8 cellular contexts compared by ENCODE assay signal in genomic region chr7:100101016-100101862, GRCh38. TPM values are rescaled to one million over a fixed set of nuclear protein-coding genes. Genes with fewer than 3 reads are reported as not detected.
DNase-seq lines count a peak whose midpoint lies in the region; ATAC-seq lines count a peak whose summit lies in the region.

AP4M1 (plus strand) TSS chr7:100101643; CDS start chr7:100101715, 72 bp downstream.
MCM7 (minus strand) TSS chr7:100101397; CDS start chr7:100101294, 103 bp downstream.

- no peaks in the 10 kb centered on the region for H3K27me3 ChIP-seq in CD8-positive, alpha-beta memory T cell (ENCODE audit: insufficient read depth, low read length, poor library complexity, severe bottlenecking)

- H3K36me3 ChIP-seq in CD8-positive, alpha-beta memory T cell (ENCODE audit: insufficient read depth, low read length): peaks cover 29% of the 10 kb centered on the region

- POLR2A ChIA-PET in CD8-positive, alpha-beta memory T cell (lab: Charles Lee): interaction anchor here (0.6 to 3.5 kb wide), 18 partner anchors 11 to 1116 kb away, joined by 3 to 50 read pairs (median 6); partner anchors contain the start of genes COPS6, MBLAC1, PLOD3 and PPP1R35

- H3K36me3 Mint-ChIP-seq in CD8-positive, alpha-beta memory T cell: peaks cover 7 to 76% (median 19%) of the 10 kb centered on the region in 3 donors

- H3K4me1 Mint-ChIP-seq in CD8-positive, alpha-beta memory T cell: peaks cover 39 to 48% (median 45%) of the 10 kb centered on the region in 3 donors

- H3K4me3 ChIP-seq in CD8-positive, alpha-beta memory T cell (ENCODE audit: low read length): peak within 1 kb of the TSS; percentile 96

- peak within 1 kb of the TSS; percentile 94 to 100 (median 96) for H3K27ac Mint-ChIP-seq in CD8-positive, alpha-beta memory T cell

- peak; percentile 58 for ATAC-seq in GM19468 (IDR thresholded peaks at IDR 0.05; ENCODE audit: extremely low read depth, unreplicated experiment)

- H3K4me3 Mint-ChIP-seq in CD8-positive, alpha-beta memory T cell: peak within 1 kb of the TSS; percentile 90 to 97 (median 94)

- peak; percentile 94 to 97 (median 95) for DNase-seq in CD8-positive, alpha-beta memory T cell
- DNase-seq in HS-5 (ENCODE audit: low read depth) (peak; percentile 74), medulla oblongata (ENCODE audit: extremely low spot score) (peak; percentile 99)
- peak; percentile 100 for DNase-seq in NK-92 treated with Interleukin-12 subunit alpha and Interleukin-12 subunit beta, amount 100 ng/mL, for 24 hours (lab: John Stamatoyannopoulos, UW)
- peak; percentile 98 for DNase-seq in activated CD8-positive, alpha-beta memory T cell treated with anti-CD3 and anti-CD28 coated beads for 24 hours
- DNase-seq in effector CD8-positive, alpha-beta T cell (lab: John Stamatoyannopoulos, UW): peak; percentile 93
- DNase-seq in stimulated activated CD8-positive, alpha-beta memory T cell treated with anti-CD3 and anti-CD28 coated beads, Interleukin-12 subunit alpha, Interleukin-12 subunit beta, amount 100 ng/mL, for 1 hour (ENCODE audit: low read depth): peak; percentile 94

- CTCF ChIA-PET in CD8-positive, alpha-beta memory T cell (lab: Charles Lee): interaction anchor here (1.1 to 3.8 kb wide), 10 partner anchors 9 to 117 kb away, joined by 3 to 19 read pairs (median 4); partner anchors contain the start of genes MBLAC1 and ZNF3

- no peaks in the 10 kb centered on the region for H3K9me3 Mint-ChIP-seq in CD8-positive, alpha-beta memory T cell

- peaks cover 0 to 9% of the 10 kb centered on the region in 2 donors for H3K27me3 Mint-ChIP-seq in CD8-positive, alpha-beta memory T cell

- H3K9me3 ChIP-seq in CD8-positive, alpha-beta memory T cell (ENCODE audit: low read length): no peaks in the 10 kb centered on the region

- peak within 1 kb of the TSS; percentile 85 for H3K27ac ChIP-seq in CD8-positive, alpha-beta memory T cell (ENCODE audit: low read depth, low read length)

- H3K4me1 ChIP-seq in CD8-positive, alpha-beta memory T cell (ENCODE audit: insufficient read depth, low read length): peaks cover 21% of the 10 kb centered on the region

RNA-seq across cellular contexts. Expression of gene AP4M1, which starts in this region (rescaled TPM):
- total RNA-seq in CD8-positive, alpha-beta memory T cell: 10 to 100 TPM; 13.8 to 17.3 TPM
- 5.2 TPM for polyA plus RNA-seq in CD8-positive, alpha-beta memory T cell

RNA-seq across cellular contexts. Expression of gene MCM7, which starts in this region (rescaled TPM):
- 100 to 1,000 TPM; 440 to 452 TPM for total RNA-seq in CD8-positive, alpha-beta memory T cell
- 28.9 TPM for polyA plus RNA-seq in CD8-positive, alpha-beta memory T cell

Comparison
In these comparisons a context has a peak if more than half of its experiments do, and no peak if none do; other contexts are left out.
1. Peak in every context shown above with its lines: DNase-seq, ATAC-seq, H3K4me3 ChIP-seq and H3K27ac ChIP-seq.